ENCODE assay signal across 33 cellular contexts in the genomic region with DNA sequence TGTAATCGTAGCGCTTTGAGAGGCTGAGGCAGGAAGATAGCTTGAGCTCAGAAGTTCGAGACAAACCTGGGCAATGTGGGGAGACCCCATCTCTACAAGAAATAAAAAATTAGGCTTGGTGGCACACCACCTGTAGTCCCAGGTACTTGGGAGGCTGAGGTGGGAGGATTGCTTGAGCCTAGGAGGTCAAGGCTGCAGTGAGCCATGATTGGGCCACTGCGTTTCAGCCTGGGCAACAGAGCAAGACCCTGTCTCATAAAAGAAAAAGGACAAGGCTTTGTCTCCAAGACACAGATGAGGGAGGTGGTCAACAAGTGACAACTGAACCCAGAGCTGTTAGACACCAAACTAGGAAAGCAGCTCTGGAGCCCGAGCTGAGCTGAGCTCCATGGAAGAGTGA. TPM values are rescaled to one million over a fixed set of nuclear protein-coding genes. Genes with fewer than 3 reads are reported as not detected.
"Had no signal": no experiment of that assay in that cellular context is flagged by ENCODE, and none has a peak within 500 bp of the region (broad histone marks: within the 10 kb centered on the region; RNA-seq: fewer than 3 reads in every experiment).

No MANE protein-coding gene starts in this region.

- DNase-seq: activated CD4-positive, alpha-beta memory T cell treated with anti-CD3 and anti-CD28 coated beads, Interleukin-2, amount 10 ng/mL, durations not matched to agents 7 days and 5 days; activated CD4-positive, alpha-beta T cell treated with anti-CD3 and anti-CD28 coated beads for 1 hour; activated CD4-positive, alpha-beta T cell treated with anti-CD3 and anti-CD28 coated beads for 48 hours; activated CD4-positive, CD25-positive, alpha-beta regulatory T cell; activated CD8-positive, alpha-beta memory T cell treated with anti-CD3 and anti-CD28 coated beads for 24 hours; activated CD8-positive, alpha-beta memory T cell treated with anti-CD3 and anti-CD28 coated beads, Interleukin-2, amount 10 ng/mL, durations not matched to agents 7 days and 5 days; activated CD8-positive, alpha-beta memory T cell treated with anti-CD3 and anti-CD28 coated beads, Interleukin-2, amount 50 U/mL, for 48 hours; activated effector memory CD4-positive, alpha-beta T cell treated with anti-CD3 and anti-CD28 coated beads, Interleukin-2, amount 50 U/mL, for 16 hours; activated naive CD4-positive, alpha-beta T cell; activated T-cell treated with anti-CD3 and anti-CD28 coated beads, Interleukin-2, amount 50 U/mL, for 48 hours; anterior cingulate cortex; NCI-H1092 treated with DMSO at 0.1 percent for 48 hours; NCI-H1417; NCI-H146; NCI-H187; NCI-H2029 treated with DMSO at 0.1 percent for 48 hours; NCI-H2107; NCI-H2171; NCI-H510A; NCI-H526; NCI-H748 treated with DMSO at 0.1 percent for 48 hours; NK-92 treated with Interleukin-12 subunit alpha and Interleukin-12 subunit beta, amount 100 ng/mL, for 24 hours; PC-3; Peyer's patch; RPMI8226; SHP77 treated with DMSO at 0.1 percent for 48 hours; SK-N-SH had no signal

- H3K9me3 ChIP-seq: Peyer's patch, SJSA1, SK-N-SH had no signal

- H3K27ac Mint-ChIP-seq: activated CD4-positive, alpha-beta memory T cell treated with anti-CD3 and anti-CD28 coated beads, Interleukin-2, amount 10 ng/mL, durations not matched to agents 7 days and 5 days; activated CD8-positive, alpha-beta memory T cell treated with anti-CD3 and anti-CD28 coated beads, Interleukin-2, amount 10 ng/mL, durations not matched to agents 7 days and 5 days; T-helper 1 cell treated with Interleukin-12 subunit alpha and Interleukin-12 subunit beta and Interleukin-4 antibody, amounts not matched to agents 30 μg/mL and 1 μg/mL, for 36 hours; T-helper 2 cell treated with Interferon-gamma antibody and Interleukin-4, amounts not matched to agents 5 μg/mL and 100 μg/mL, for 36 hours had no signal

- H3K9me3 Mint-ChIP-seq: activated CD4-positive, alpha-beta memory T cell treated with anti-CD3 and anti-CD28 coated beads, Interleukin-2, amount 10 ng/mL, durations not matched to agents 7 days and 5 days; activated naive CD4-positive, alpha-beta T cell treated with anti-CD3 and anti-CD28 coated beads, Interleukin-2, amount 50 U/mL, for 72 hours; brain; T-helper 1 cell treated with Interleukin-12 subunit alpha and Interleukin-12 subunit beta and Interleukin-4 antibody, amounts not matched to agents 30 μg/mL and 1 μg/mL, for 36 hours; T-helper 2 cell treated with Interferon-gamma antibody and Interleukin-4, amounts not matched to agents 5 μg/mL and 100 μg/mL, for 36 hours had no signal

- H3K27me3 Mint-ChIP-seq: activated CD4-positive, alpha-beta memory T cell treated with anti-CD3 and anti-CD28 coated beads, Interleukin-2, amount 10 ng/mL, durations not matched to agents 7 days and 5 days; activated CD8-positive, alpha-beta memory T cell treated with anti-CD3 and anti-CD28 coated beads, Interleukin-2, amount 10 ng/mL, durations not matched to agents 7 days and 5 days; brain had no signal

- H3K27me3 ChIP-seq: Peyer's patch, SJSA1 had no signal

- H3K4me3 ChIP-seq: Peyer's patch, SJSA1 had no signal

- H3K4me1 ChIP-seq: Peyer's patch, SJSA1 had no signal

- H3K4me3 Mint-ChIP-seq: activated CD4-positive, alpha-beta memory T cell treated with anti-CD3 and anti-CD28 coated beads, Interleukin-2, amount 10 ng/mL, durations not matched to agents 7 days and 5 days; activated CD8-positive, alpha-beta memory T cell treated with anti-CD3 and anti-CD28 coated beads, Interleukin-2, amount 10 ng/mL, durations not matched to agents 7 days and 5 days; brain; T-helper 1 cell treated with Interleukin-12 subunit alpha and Interleukin-12 subunit beta and Interleukin-4 antibody, amounts not matched to agents 30 μg/mL and 1 μg/mL, for 36 hours; T-helper 2 cell treated with Interferon-gamma antibody and Interleukin-4, amounts not matched to agents 5 μg/mL and 100 μg/mL, for 36 hours had no signal

- H3K9ac ChIP-seq: SK-N-SH had no signal

- H3K27ac ChIP-seq: Peyer's patch, SJSA1 had no signal

- H3K36me3 Mint-ChIP-seq: activated CD8-positive, alpha-beta memory T cell treated with anti-CD3 and anti-CD28 coated beads, Interleukin-2, amount 10 ng/mL, durations not matched to agents 7 days and 5 days; activated naive CD4-positive, alpha-beta T cell treated with anti-CD3 and anti-CD28 coated beads, Interleukin-2, amount 50 U/mL, for 72 hours had no signal

RNA-seq across cellular contexts. Expression of a gene that starts 14.5 kb away (rescaled TPM):
- total RNA-seq: bronchial epithelial cell had no signal
